ENCODE assay signal across 8 cellular contexts in the genomic region with DNA sequence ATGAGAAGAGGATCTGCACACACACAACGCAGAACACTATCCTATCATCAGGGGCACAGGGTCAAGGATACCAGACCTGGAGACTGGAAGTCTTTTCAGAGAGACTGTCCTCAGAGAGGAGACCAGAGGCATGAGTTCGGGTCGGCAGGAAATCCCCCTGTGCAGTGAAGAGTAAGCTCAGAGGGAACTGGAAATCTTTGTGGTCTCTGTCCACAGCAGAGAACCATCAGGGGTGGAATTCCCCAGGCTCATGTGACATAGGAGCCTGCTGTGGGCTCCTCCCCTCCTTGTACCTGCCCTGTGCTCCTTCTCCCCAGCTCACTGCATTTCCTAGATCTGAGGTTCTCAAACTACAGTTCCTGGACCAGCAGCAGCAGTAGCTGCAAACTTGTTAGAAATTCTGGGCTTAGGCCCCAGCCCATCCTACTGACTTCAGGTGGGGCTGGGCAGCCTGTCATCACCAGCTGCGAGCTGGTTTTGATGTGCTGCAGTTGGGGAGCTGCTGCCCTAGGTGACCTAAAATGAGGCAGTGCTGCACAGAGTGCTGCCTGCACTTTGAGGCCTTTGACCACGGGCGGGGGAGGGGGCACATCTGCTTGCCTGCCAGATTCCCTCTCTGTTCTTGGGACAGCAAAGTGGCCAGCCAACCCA. TPM values are rescaled to one million over a fixed set of nuclear protein-coding genes. Genes with fewer than 3 reads are reported as not detected.
DNase-seq lines count a peak whose midpoint lies in the region; ATAC-seq, FAIRE-seq and TF ChIP-seq lines count a peak whose summit lies in the region.

No MANE protein-coding gene starts in this region.

- CTCF ChIA-PET in activated CD8-positive, alpha-beta T cell treated with anti-CD3 and anti-CD28 coated beads, Interleukin-2, amount 10 ng/mL, durations not matched to agents 7 days and 5 days (lab: Charles Lee) = interaction anchor here (0.7 to 2.3 kb wide), 6 partner anchors 16 to 229 kb away, joined by 3 to 6 read pairs (median 4); no protein-coding TSS in a partner anchor
- CTCF ChIA-PET in HepG2 (lab: Yijun Ruan, JAX; ENCODE audit: low intra/inter-chr PET ratio, low total read pairs) = no interaction called here

- in situ Hi-C loops in HepG2 (cut with HindIII; ENCODE audit: extremely low pct_ligation_motif_present, low pct_unique_long_range_greater_than_20kb) = loop anchor here (25.0 kb wide), 1 partner anchor 164 kb away; a partner anchor contains a TSS

- no peak for TF ChIP-seq POLR2A in HepG2 (IDR thresholded peaks at IDR 0.05; ENCODE audit: insufficient read depth in 1 of 2, low read depth in 2 of 2, low read length in 2 of 2)

- no peaks in the 10 kb centered on the region for H3K9me3 Mint-ChIP-seq in activated CD8-positive, alpha-beta T cell treated with anti-CD3 and anti-CD28 coated beads, Interleukin-2, amount 10 ng/mL, durations not matched to agents 7 days and 5 days (ENCODE audit: insufficient read depth)

- peaks cover 42% of the 10 kb centered on the region for H3K4me1 Mint-ChIP-seq in activated CD8-positive, alpha-beta T cell treated with anti-CD3 and anti-CD28 coated beads, Interleukin-2, amount 10 ng/mL, durations not matched to agents 7 days and 5 days (ENCODE audit: low read depth)

- peak overlapping the region; percentile 74 for H3K4me2 ChIP-seq in HepG2 (ENCODE audit: low read depth, low read length)

- peak overlapping the region; percentile 47 for H3K27ac Mint-ChIP-seq in activated CD8-positive, alpha-beta T cell treated with anti-CD3 and anti-CD28 coated beads, Interleukin-2, amount 10 ng/mL, durations not matched to agents 7 days and 5 days

- intact Hi-C loops in HepG2 (cut with micrococcal nuclease; ENCODE audit: unreplicated experiment) = no loop called here

- peaks cover 13% of the 10 kb centered on the region for H3K36me3 Mint-ChIP-seq in activated CD8-positive, alpha-beta T cell treated with anti-CD3 and anti-CD28 coated beads, Interleukin-2, amount 10 ng/mL, durations not matched to agents 7 days and 5 days (ENCODE audit: low read depth)

- H3K4me1 ChIP-seq in HepG2 (ENCODE audit: insufficient read depth, low read length) = peaks cover 26% of the 10 kb centered on the region

- DNase-seq in Daoy (ENCODE audit: low read depth) = peak; percentile 58
- DNase-seq in activated CD8-positive, alpha-beta T cell treated with anti-CD3 and anti-CD28 coated beads, Interleukin-2, amount 10 ng/mL, durations not matched to agents 7 days and 5 days = peak; percentile 54
- no peak for DNase-seq in HepG2 (ENCODE audit: low spot score)
- DNase-seq in D721Med (ENCODE audit: insufficient read length, low spot score) = no peak
- no peak for DNase-seq in urothelium cell line (ENCODE audit: low spot score)
- no peak for DNase-seq in amygdala (lab: John Stamatoyannopoulos, UW)

- TF ChIP-seq EP300 in HepG2 (IDR thresholded peaks at IDR 0.05; ENCODE audit: low read depth in 2 of 2, low read length in 2 of 2) = no peak
- no peak for TF ChIP-seq EP300 in HepG2 (CRISPR knock-in tag; IDR thresholded peaks at IDR 0.05; ENCODE audit: borderline replicate concordance)

- H2AFZ ChIP-seq in HepG2 (ENCODE audit: low read length) = no peak overlapping the region

- H3K9me3 ChIP-seq in HepG2 (ENCODE audit: low read length) = no peaks in the 10 kb centered on the region

- no peak overlapping the region for H3K27ac ChIP-seq in HepG2 (ENCODE audit: extremely low read length, insufficient read depth, low read length)

- H4K20me1 ChIP-seq in HepG2 (ENCODE audit: insufficient read depth, low read length) = peaks cover 7% of the 10 kb centered on the region

- ATAC-seq in GM19468 (IDR thresholded peaks at IDR 0.05; ENCODE audit: extremely low read depth, unreplicated experiment) = peak; percentile 34
- ATAC-seq in HG03565 (IDR thresholded peaks at IDR 0.05; ENCODE audit: unreplicated experiment) = peak; percentile 59
- ATAC-seq in activated CD8-positive, alpha-beta T cell treated with anti-CD3 and anti-CD28 coated beads, Interleukin-2, amount 10 ng/mL, durations not matched to agents 7 days and 5 days = peak; percentile 6
- ATAC-seq in HepG2 = peak; percentile 7

- BruUV-seq in HepG2 (replicated peaks; lab: Mats Ljungman, UMichigan) = no TSS peak

- peak overlapping the region; percentile 16 for H3K4me3 Mint-ChIP-seq in activated CD8-positive, alpha-beta T cell treated with anti-CD3 and anti-CD28 coated beads, Interleukin-2, amount 10 ng/mL, durations not matched to agents 7 days and 5 days

- peaks cover 23% of the 10 kb centered on the region for H3K79me2 ChIP-seq in HepG2 (ENCODE audit: insufficient read depth, low read length)

- no peak for TF ChIP-seq RAD21 in HepG2 (CRISPR knock-in tag; IDR thresholded peaks at IDR 0.05)

- 10% methylated on average over 4 of the region's 6 CpGs for WGBS in HepG2 (ENCODE audit: low lambda C conversion rate)

- H3K36me3 ChIP-seq in HepG2 (replicated peaks in 1 of 2; ENCODE audit: control insufficient read depth in 1 of 2, insufficient read depth in 2 of 2, low read length in 2 of 2) = no peaks in the 10 kb centered on the region

- no peak for FAIRE-seq in HepG2 (lab: Jason Lieb, UNC)
- FAIRE-seq in D721Med (lab: Jason Lieb, UNC) = no peak
- FAIRE-seq in urothelium cell line (lab: Jason Lieb, UNC) = no peak

- H3K9ac ChIP-seq in HepG2 (ENCODE audit: insufficient read depth, low read depth, low read length) = 0 out of 2 replicates have a peak overlapping the region, but pooled peaks have one; percentile 13

- H3K4me3 ChIP-seq in HepG2 (replicated peaks in 1 of 3; ENCODE audit: insufficient read depth in 1 of 3, low read depth in 2 of 3, low read length in 3 of 3) = peak overlapping the region in 2 of 3 experiments; percentile 11 to 16; a peak in 2 of 6 replicates

- H3K27me3 ChIP-seq in HepG2 (ENCODE audit: control insufficient read depth in 1 of 2, insufficient read depth in 2 of 2, low read length in 2 of 2) = no peaks in the 10 kb centered on the region; a peak in 1 of 5 replicates

- POLR2A ChIA-PET in activated CD8-positive, alpha-beta T cell treated with anti-CD3 and anti-CD28 coated beads, Interleukin-2, amount 10 ng/mL, durations not matched to agents 7 days and 5 days (lab: Charles Lee) = interaction anchor here (0.6 to 3.3 kb wide), 11 partner anchors 18 to 223 kb away, joined by 3 to 16 read pairs (median 4); a partner anchor contains a TSS
- POLR2A ChIA-PET in HepG2 (lab: Yijun Ruan, JAX) = interaction anchor here (1.4 to 2.9 kb wide), 2 partner anchors 111 to 144 kb away, joined by 8 to 13 read pairs; a partner anchor contains a TSS

- TF ChIP-seq CTCF in HepG2 (CRISPR knock-in tag; IDR thresholded peaks at IDR 0.05) (no peak), D721Med (IDR thresholded peaks at IDR 0.05; ENCODE audit: insufficient read depth, missing control alignments) (no peak)

- H3K27me3 Mint-ChIP-seq in activated CD8-positive, alpha-beta T cell treated with anti-CD3 and anti-CD28 coated beads, Interleukin-2, amount 10 ng/mL, durations not matched to agents 7 days and 5 days (ENCODE audit: low read depth) = no peaks in the 10 kb centered on the region

RNA-seq across cellular contexts. Expression of a gene that starts 2.4 kb away (rescaled TPM):
- 6.5 and 16.2 TPM in 2 replicates for total RNA-seq in Daoy (2014; rRNA removed; shearing (Covaris generic))
- total RNA-seq in activated CD8-positive, alpha-beta T cell treated with anti-CD3 and anti-CD28 coated beads, Interleukin-2, amount 10 ng/mL, durations not matched to agents 7 days and 5 days = 10 to 100 TPM; 77.8 to 80.7 TPM
- total RNA-seq in HepG2 (2016; rRNA removed; fragmentation: Illumina TruSeq; extraction: Trizol) = 4.1 and 4.9 TPM in 2 replicates
- 5.1 and 5.7 TPM in 2 replicates for total RNA-seq in HepG2 (2016; cell fraction: cytosol; rRNA removed; fragmentation: Illumina TruSeq; extraction: Trizol; ENCODE audit: low read depth)
- total RNA-seq in HepG2 (2016; cell fraction: insoluble cytoplasmic fraction; rRNA removed; fragmentation: Illumina TruSeq; extraction: Trizol) = 3.1 and 6.7 TPM in 2 replicates
- total RNA-seq in HepG2 (2016; cell fraction: membrane; rRNA removed; fragmentation: Illumina TruSeq; extraction: Trizol) = 5.7 and 7.3 TPM in 2 replicates
- 10.0 and 10.4 TPM in 2 replicates for total RNA-seq in HepG2 (2016; cell fraction: nucleus; rRNA removed; fragmentation: Illumina TruSeq; extraction: Trizol)
- 7.9 and 9.7 TPM in 2 replicates for polyA plus RNA-seq in HepG2 (2011; rRNA removed)
- polyA plus RNA-seq in HepG2 (2011; cell fraction: cytosol; rRNA removed) = 1.1 and 1.8 TPM in 2 replicates
- polyA plus RNA-seq in HepG2 (2011; cell fraction: nucleus; rRNA removed) = 68.3 and 74.7 TPM in 2 replicates
- polyA plus RNA-seq in HepG2 (2012) = 12.0 and 15.7 TPM in 2 replicates
- polyA plus RNA-seq in HepG2 (2016; cell fraction: cytosol; fragmentation: Illumina TruSeq; extraction: Trizol; ENCODE audit: low read depth) = 2.6 and 3.0 TPM in 2 replicates
- polyA plus RNA-seq in HepG2 (2016; cell fraction: insoluble cytoplasmic fraction; fragmentation: Illumina TruSeq; extraction: Trizol; ENCODE audit: low read depth) = 6.4 and 10.1 TPM in 2 replicates
- 8.9 and 10.4 TPM in 2 replicates for polyA plus RNA-seq in HepG2 (2016; cell fraction: membrane; fragmentation: Illumina TruSeq; extraction: Trizol; ENCODE audit: low read depth)
- polyA plus RNA-seq in HepG2 (2016; cell fraction: nucleus; fragmentation: Illumina TruSeq; extraction: Trizol; ENCODE audit: insufficient read depth, low read depth) = 47.2 and 57.0 TPM in 2 replicates
- 17.5 and 23.0 TPM in 2 replicates for polyA minus RNA-seq in HepG2 (2011; rRNA and poly(A)+ RNA removed; ENCODE audit: low replicate concordance)
- polyA minus RNA-seq in HepG2 (2011; cell fraction: cytosol; rRNA and poly(A)+ RNA removed) = 2.9 and 4.7 TPM in 2 replicates
- polyA minus RNA-seq in HepG2 (2011; cell fraction: nucleus; rRNA and poly(A)+ RNA removed) = 34.2 and 43.8 TPM in 2 replicates

RNA-seq across cellular contexts. Expression of a gene that starts 45.4 kb away (rescaled TPM):
- 8,888 and 8,943 TPM in 2 replicates for total RNA-seq in Daoy (2014; rRNA removed; shearing (Covaris generic))
- total RNA-seq in activated CD8-positive, alpha-beta T cell treated with anti-CD3 and anti-CD28 coated beads, Interleukin-2, amount 10 ng/mL, durations not matched to agents 7 days and 5 days = 1,000 to 10,000 TPM; 2,568 to 2,621 TPM
- total RNA-seq in HepG2 (2016; rRNA removed; fragmentation: Illumina TruSeq; extraction: Trizol) = 2,268 and 3,314 TPM in 2 replicates
- total RNA-seq in HepG2 (2016; cell fraction: cytosol; rRNA removed; fragmentation: Illumina TruSeq; extraction: Trizol; ENCODE audit: low read depth) = 754 and 802 TPM in 2 replicates
- total RNA-seq in HepG2 (2016; cell fraction: insoluble cytoplasmic fraction; rRNA removed; fragmentation: Illumina TruSeq; extraction: Trizol) = 2,242 and 3,472 TPM in 2 replicates
- 997 and 1,006 TPM in 2 replicates for total RNA-seq in HepG2 (2016; cell fraction: membrane; rRNA removed; fragmentation: Illumina TruSeq; extraction: Trizol)
- 760 and 791 TPM in 2 replicates for total RNA-seq in HepG2 (2016; cell fraction: nucleus; rRNA removed; fragmentation: Illumina TruSeq; extraction: Trizol)
- 2,460 and 3,010 TPM in 2 replicates for polyA plus RNA-seq in HepG2 (2011; rRNA removed)
- polyA plus RNA-seq in HepG2 (2011; cell fraction: cytosol; rRNA removed) = 2,797 and 3,003 TPM in 2 replicates
- 624 and 737 TPM in 2 replicates for polyA plus RNA-seq in HepG2 (2011; cell fraction: nucleus; rRNA removed)
- 1,687 and 1,874 TPM in 2 replicates for polyA plus RNA-seq in HepG2 (2012)
- 1,121 and 1,153 TPM in 2 replicates for polyA plus RNA-seq in HepG2 (2016; cell fraction: cytosol; fragmentation: Illumina TruSeq; extraction: Trizol; ENCODE audit: low read depth)
- 3,894 and 4,262 TPM in 2 replicates for polyA plus RNA-seq in HepG2 (2016; cell fraction: insoluble cytoplasmic fraction; fragmentation: Illumina TruSeq; extraction: Trizol; ENCODE audit: low read depth)
- 1,143 and 1,145 TPM in 2 replicates for polyA plus RNA-seq in HepG2 (2016; cell fraction: membrane; fragmentation: Illumina TruSeq; extraction: Trizol; ENCODE audit: low read depth)
- 1,363 and 1,473 TPM in 2 replicates for polyA plus RNA-seq in HepG2 (2016; cell fraction: nucleus; fragmentation: Illumina TruSeq; extraction: Trizol; ENCODE audit: insufficient read depth, low read depth)
- 700 and 1,641 TPM in 2 replicates for polyA minus RNA-seq in HepG2 (2011; rRNA and poly(A)+ RNA removed; ENCODE audit: low replicate concordance)
- polyA minus RNA-seq in HepG2 (2011; cell fraction: cytosol; rRNA and poly(A)+ RNA removed) = 495 and 562 TPM in 2 replicates
- 234 and 280 TPM in 2 replicates for polyA minus RNA-seq in HepG2 (2011; cell fraction: nucleus; rRNA and poly(A)+ RNA removed)

Comparison
In these comparisons a context has a peak if more than half of its experiments do, and no peak if none do; other contexts are left out.
1. DNase-seq: peak in Daoy (single experiment) and activated CD8-positive, alpha-beta T cell treated with anti-CD3 and anti-CD28 coated beads, Interleukin-2, amount 10 ng/mL, durations not matched to agents 7 days and 5 days (single experiment); none in HepG2 (single experiment), D721Med (single experiment), urothelium cell line (single experiment) and amygdala (0 of 56).
2. ATAC-seq: peak in every context shown above with its lines; median percentile 59 in HG03565; 34 in GM19468; 7 in HepG2; 6 in activated CD8-positive, alpha-beta T cell treated with anti-CD3 and anti-CD28 coated beads, Interleukin-2, amount 10 ng/mL, durations not matched to agents 7 days and 5 days.